In the genomic region with DNA sequence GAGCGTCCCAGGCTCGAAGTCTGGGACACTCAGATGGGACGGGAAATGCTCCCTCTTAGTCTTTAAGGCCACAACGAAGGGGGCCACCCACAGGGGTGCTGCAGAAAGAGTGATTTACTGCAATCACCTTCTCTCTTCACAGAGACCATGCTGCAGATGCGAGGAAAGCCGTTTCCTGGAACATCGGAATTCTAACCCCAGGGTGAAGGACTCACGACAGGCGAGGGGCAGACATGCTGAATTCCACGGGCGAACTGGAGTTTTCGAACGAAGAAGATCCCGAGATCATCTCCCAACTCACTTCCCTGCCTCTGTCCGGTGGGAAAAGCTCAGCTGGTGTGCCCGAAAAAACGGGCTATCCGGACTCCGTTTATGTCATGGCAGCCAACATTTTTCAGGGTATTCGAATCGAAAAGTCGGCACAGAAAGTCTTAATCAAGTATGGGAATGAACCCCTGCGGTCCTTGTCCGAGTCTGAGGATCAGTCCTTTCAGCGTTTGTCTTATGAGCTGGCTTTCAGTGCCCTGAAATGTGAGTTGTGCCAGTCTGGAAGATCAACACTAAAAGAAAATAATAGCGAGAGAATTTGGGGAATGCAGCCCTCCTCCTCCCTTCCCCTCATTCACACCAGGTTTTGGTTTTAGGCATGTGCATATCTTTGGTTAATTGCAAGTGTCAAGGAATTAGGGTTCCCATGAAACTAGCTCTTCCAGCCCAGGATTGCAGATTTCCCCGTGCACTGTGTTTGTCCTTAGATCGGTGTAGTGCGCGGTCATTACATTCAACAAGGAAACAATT, we compare ENCODE assay signal across 8 cellular contexts. TPM values are rescaled to one million over a fixed set of nuclear protein-coding genes. Genes with fewer than 3 reads are reported as not detected.
DNase-seq lines count a peak whose midpoint lies in the region; ATAC-seq, FAIRE-seq and TF ChIP-seq lines count a peak whose summit lies in the region.

No MANE protein-coding gene starts in this region.

- no peaks in the 10 kb centered on the region for H4K20me1 ChIP-seq in neural cell (ENCODE audit: insufficient read depth)

- H3K9ac ChIP-seq in neural cell (ENCODE audit: low read length) = peak overlapping the region; percentile 49

- peaks cover 4% of the 10 kb centered on the region for H3K27me3 Mint-ChIP-seq in endothelial cell (ENCODE audit: unreplicated experiment)

- H3K4me3 Mint-ChIP-seq in endothelial cell (ENCODE audit: unreplicated experiment) = peak overlapping the region; percentile 92

- H3K27ac Mint-ChIP-seq in endothelial cell (ENCODE audit: unreplicated experiment) = peak overlapping the region; percentile 54

- no peak for TF ChIP-seq CTCF in endothelial cell (IDR thresholded peaks at IDR 0.05; ENCODE audit: unreplicated experiment)
- TF ChIP-seq CTCF in neural cell (IDR thresholded peaks at IDR 0.05; ENCODE audit: poor library complexity, severe bottlenecking) = no peak

- TF ChIP-seq RAD21 in neural cell (conservative IDR thresholded peaks at IDR 0.05) = no peak

- no peak for TF ChIP-seq EP300 in neural cell (conservative IDR thresholded peaks at IDR 0.05; ENCODE audit: poor library complexity, severe bottlenecking)

- H3K27ac ChIP-seq in neural cell (ENCODE audit: low read length) = no peak overlapping the region

- H3K9me3 Mint-ChIP-seq in endothelial cell (ENCODE audit: unreplicated experiment) = no peaks in the 10 kb centered on the region

- H3K79me2 ChIP-seq in neural cell (replicated peaks; ENCODE audit: insufficient read depth, low read length) = no peaks in the 10 kb centered on the region

- peaks cover 8% of the 10 kb centered on the region for H3K4me1 Mint-ChIP-seq in endothelial cell (ENCODE audit: unreplicated experiment)

- no peaks in the 10 kb centered on the region for H3K9me3 ChIP-seq in neural cell (ENCODE audit: low read length)

- H3K4me3 ChIP-seq in neural cell (ENCODE audit: low read length) = peak overlapping the region; percentile 72

- no peak for FAIRE-seq in frontal cortex (lab: Jason Lieb, UNC)

- peaks cover 16% of the 10 kb centered on the region for H3K27me3 ChIP-seq in neural cell (ENCODE audit: insufficient read depth, low read depth, low read length)

- H3K36me3 Mint-ChIP-seq in endothelial cell (ENCODE audit: low read depth, unreplicated experiment) = no peaks in the 10 kb centered on the region

- H3K9me2 ChIP-seq in neural cell (ENCODE audit: insufficient read depth, low read length) = no peaks in the 10 kb centered on the region

- no peak for ATAC-seq in HG02642 (IDR thresholded peaks at IDR 0.05; ENCODE audit: poor library complexity, unreplicated experiment)
- no peak for ATAC-seq in activated CD4-positive, CD25-positive, alpha-beta regulatory T cell treated with anti-CD3 and anti-CD28 coated beads, Interleukin-2, amount 50 U/mL, for 24 hours

- no peaks in the 10 kb centered on the region for H3K36me3 ChIP-seq in neural cell (ENCODE audit: insufficient read depth, low read length)

- peak; percentile 34 for DNase-seq in COLO668 (lab: John Stamatoyannopoulos, UW; ENCODE audit: unreplicated experiment)
- DNase-seq in M059J (ENCODE audit: low read depth) = peak; percentile 30
- DNase-seq in endothelial cell (ENCODE audit: low spot score) = peak; percentile 24
- DNase-seq in SHP77 (lab: John Stamatoyannopoulos, UW) = no peak
- no peak for DNase-seq in frontal cortex (ENCODE audit: low spot score in 2 of 2)

- H2AFZ ChIP-seq in neural cell (ENCODE audit: low read depth, low read length) = peak overlapping the region; percentile 45

- H3K4me2 ChIP-seq in neural cell (ENCODE audit: low read length) = no peak overlapping the region

- no peaks in the 10 kb centered on the region for H3F3A ChIP-seq in neural cell (ENCODE audit: insufficient read depth, low read length, poor library complexity, severe bottlenecking)

TF ChIP-seq in neural cell, 6 proteins besides CTCF, POLR2A, EP300 and RAD21:
- TF ChIP-seq SMC3 (conservative IDR thresholded peaks at IDR 0.05; ENCODE audit: poor library complexity) (no peak), MXI1 (conservative IDR thresholded peaks at IDR 0.05; ENCODE audit: poor library complexity, severe bottlenecking) (no peak)

RNA-seq across cellular contexts. Expression of a gene that starts 0.9 kb away (rescaled TPM):
- 5.9 and 9.2 TPM in 2 replicates for total RNA-seq in M059J (2014; rRNA removed; shearing (Covaris generic))
- total RNA-seq in endothelial cell (ENCODE audit: unreplicated experiment) (8.5 TPM), frontal cortex (11.0 TPM)
- 0.51 and 3.8 TPM in 2 replicates for polyA plus RNA-seq in neural cell
- polyA minus RNA-seq in neural cell = 1.5 and 2.0 TPM in 2 replicates

Comparison
In these comparisons a context has a peak if more than half of its experiments do, and no peak if none do; other contexts are left out.
1. DNase-seq: peak in COLO668 (single experiment), M059J (single experiment) and endothelial cell (single experiment); none in SHP77 (0 of 2) and frontal cortex (0 of 2).